ENCODE assay signal across 21 cellular contexts in genomic region chr14:102396531-102396930, GRCh38.
"Had no signal": no experiment of that assay in that cellular context is flagged by ENCODE, and none has a peak within 500 bp of the region (broad histone marks: within the 10 kb centered on the region; RNA-seq: fewer than 3 reads in every experiment).

No MANE protein-coding gene starts in this region.

- H3K4me1 ChIP-seq: lower lobe of right lung, right lobe of liver, spleen had no signal

- H3K27ac Mint-ChIP-seq: memory B cell; natural killer cell treated with Interleukin-12 subunit alpha and Interleukin-12 subunit beta and Interleukin-15 and Interleukin-18, amount 100 ng/mL, for 72 hours; stimulated activated memory B cell treated with anti-CD40 and anti-IgM and Interleukin-4, amounts not matched to agents 10 μg/mL and 1 μg/mL and 100 μg/mL, for 72 hours; stimulated activated naive CD8-positive, alpha-beta T cell treated with anti-CD3 and anti-CD28 coated beads, Interleukin-15, Interleukin-2, amounts not matched to agents 100 ng/mL and 50 ng/mL, for 24 hours had no signal

- H3K4me3 ChIP-seq: coronary artery, hepatocyte, left ventricle myocardium inferior, lower lobe of right lung, psoas muscle, right lobe of liver, spleen had no signal

- H3K4me2 ChIP-seq: hepatocyte had no signal

- DNase-seq: effector CD8-positive, alpha-beta T cell; foreskin melanocyte; kidney; left cardiac atrium; left ventricle myocardium inferior; lower lobe of right lung; midbrain; psoas muscle; retina; right lobe of liver; spleen; stimulated activated CD4-positive, alpha-beta T cell treated with anti-CD3 and anti-CD28 coated beads, Interleukin-15, amount 100 ng/mL, for 24 hours; stimulated activated CD4-positive, alpha-beta T cell treated with anti-CD3 and anti-CD28 coated beads, Interleukin-1b, Interleukin-23, amount 100 ng/mL, for 48 hours; stimulated activated CD4-positive, alpha-beta T cell treated with anti-CD3 and anti-CD28 coated beads, Interleukin-4, amount 100 ng/mL, for 24 hours; trophoblast cell had no signal

- H3K27ac ChIP-seq: coronary artery, hepatocyte, left ventricle myocardium inferior, lower lobe of right lung, psoas muscle, right lobe of liver had no signal

- H3K36me3 ChIP-seq: lower lobe of right lung, right lobe of liver had no signal

- H3K9me3 ChIP-seq: psoas muscle had no signal

- H3K4me3 Mint-ChIP-seq: memory B cell; natural killer cell treated with Interleukin-12 subunit alpha and Interleukin-12 subunit beta and Interleukin-15 and Interleukin-18, amount 100 ng/mL, for 72 hours; stimulated activated memory B cell treated with anti-CD40 and anti-IgM and Interleukin-4, amounts not matched to agents 10 μg/mL and 1 μg/mL and 100 μg/mL, for 72 hours; stimulated activated naive CD8-positive, alpha-beta T cell treated with anti-CD3 and anti-CD28 coated beads, Interleukin-15, Interleukin-2, amounts not matched to agents 100 ng/mL and 50 ng/mL, for 24 hours had no signal

- H3K27me3 Mint-ChIP-seq: memory B cell; natural killer cell treated with Interleukin-12 subunit alpha and Interleukin-12 subunit beta and Interleukin-15 and Interleukin-18, amount 100 ng/mL, for 72 hours; stimulated activated memory B cell treated with anti-CD40 and anti-IgM and Interleukin-4, amounts not matched to agents 10 μg/mL and 1 μg/mL and 100 μg/mL, for 72 hours; stimulated activated naive CD8-positive, alpha-beta T cell treated with anti-CD3 and anti-CD28 coated beads, Interleukin-15, Interleukin-2, amounts not matched to agents 100 ng/mL and 50 ng/mL, for 24 hours had no signal

- H3K27me3 ChIP-seq: hepatocyte, right lobe of liver, spleen had no signal

- H2AFZ ChIP-seq: hepatocyte had no signal

- FAIRE-seq: kidney had no signal

- H3K4me1 Mint-ChIP-seq: memory B cell; stimulated activated memory B cell treated with anti-CD40 and anti-IgM and Interleukin-4, amounts not matched to agents 10 μg/mL and 1 μg/mL and 100 μg/mL, for 72 hours had no signal

- ATAC-seq: left cardiac atrium; lower lobe of right lung; natural killer cell treated with Interleukin-12 subunit alpha and Interleukin-12 subunit beta and Interleukin-15 and Interleukin-18, amount 100 ng/mL, for 72 hours; psoas muscle; right lobe of liver; stimulated activated memory B cell treated with anti-CD40 and anti-IgM and Interleukin-4, amounts not matched to agents 10 μg/mL and 1 μg/mL and 100 μg/mL, for 72 hours had no signal
